In the genomic region with DNA sequence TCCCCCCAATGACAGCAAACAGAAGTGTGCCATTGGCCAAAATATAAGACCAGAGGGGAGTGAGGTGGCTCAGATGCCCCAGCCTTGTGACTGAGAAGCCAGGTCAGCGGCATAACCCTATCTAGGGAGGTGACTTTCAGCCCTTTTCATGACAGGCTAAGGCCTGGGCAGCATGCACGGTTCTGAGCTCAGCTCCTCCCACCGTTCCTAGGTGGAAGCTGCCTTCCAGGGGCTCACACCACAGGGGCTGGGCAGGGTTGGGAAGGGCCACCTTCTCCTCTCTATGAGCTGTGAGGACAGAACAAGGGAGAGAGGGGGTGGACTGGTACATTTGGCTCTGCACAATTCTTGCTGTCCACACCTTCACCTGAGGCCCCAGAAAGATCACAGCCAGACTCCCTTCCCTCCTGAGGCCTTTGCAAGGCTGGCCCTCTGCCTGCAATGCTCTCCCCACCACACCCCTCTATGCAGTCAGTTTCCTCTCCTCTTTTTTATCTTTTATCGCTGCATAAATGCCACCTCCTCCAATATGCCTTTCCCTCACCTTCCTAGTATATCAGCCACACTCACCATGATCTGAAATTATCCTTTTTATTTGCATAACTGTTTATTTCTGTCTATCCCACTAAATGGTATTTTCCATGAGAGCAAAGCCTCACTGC, we compare ENCODE assay signal across 14 cellular contexts. TPM values are rescaled to one million over a fixed set of nuclear protein-coding genes. Genes with fewer than 3 reads are reported as not detected.
A peak's percentile ranks its signal among the peaks of the same experiment; 100 is the strongest.
DNase-seq lines count a peak whose midpoint lies in the region; ATAC-seq and TF ChIP-seq lines count a peak whose summit lies in the region.
"Had no signal": no experiment of that assay in that cellular context is flagged by ENCODE, and none has a peak within 500 bp of the region (broad histone marks: within the 10 kb centered on the region; RNA-seq: fewer than 3 reads in every experiment).

No MANE protein-coding gene starts in this region.

- H3K9me3 Mint-ChIP-seq in activated T-cell treated with anti-CD3 and anti-CD28 coated beads, Interleukin-2, amount 50 U/mL, for 24 hours = no peaks in the 10 kb centered on the region
- no peaks in the 10 kb centered on the region for H3K9me3 Mint-ChIP-seq in activated T-cell treated with anti-CD3 and anti-CD28 coated beads, Interleukin-2, amount 50 U/mL, for 4 hours
- H3K9me3 Mint-ChIP-seq in central memory CD8-positive, alpha-beta T cell = no peaks in the 10 kb centered on the region
- no peaks in the 10 kb centered on the region for H3K9me3 Mint-ChIP-seq in stimulated activated effector memory CD8-positive, alpha-beta T cell treated with anti-CD3 and anti-CD28 coated beads, Interleukin-12 subunit alpha, Interleukin-12 subunit beta, amount 100 ng/mL, for 72 hours
- H3K9me3 Mint-ChIP-seq: endodermal cell had no signal

- TF ChIP-seq CTCF in MM.1S (IDR thresholded peaks at IDR 0.05; ENCODE audit: low read length) = no peak

- H3K4me1 Mint-ChIP-seq in activated T-cell treated with anti-CD3 and anti-CD28 coated beads, Interleukin-2, amount 50 U/mL, for 24 hours (ENCODE audit: low read depth) = peaks cover 51% of the 10 kb centered on the region
- peaks cover 39% of the 10 kb centered on the region for H3K4me1 Mint-ChIP-seq in activated T-cell treated with anti-CD3 and anti-CD28 coated beads, Interleukin-2, amount 50 U/mL, for 4 hours (ENCODE audit: low read depth)
- H3K4me1 Mint-ChIP-seq in central memory CD8-positive, alpha-beta T cell = peaks cover 29% of the 10 kb centered on the region
- peaks cover 47% of the 10 kb centered on the region for H3K4me1 Mint-ChIP-seq in stimulated activated effector memory CD8-positive, alpha-beta T cell treated with anti-CD3 and anti-CD28 coated beads, Interleukin-12 subunit alpha, Interleukin-12 subunit beta, amount 100 ng/mL, for 72 hours

- no peaks in the 10 kb centered on the region for H3K36me3 ChIP-seq in MM.1S (replicated peaks; ENCODE audit: insufficient read depth, low read length)
- H3K36me3 ChIP-seq: neutrophil had no signal

- H3K4me3 Mint-ChIP-seq in activated T-cell treated with anti-CD3 and anti-CD28 coated beads, Interleukin-2, amount 50 U/mL, for 24 hours = no peak overlapping the region
- H3K4me3 Mint-ChIP-seq in activated T-cell treated with anti-CD3 and anti-CD28 coated beads, Interleukin-2, amount 50 U/mL, for 4 hours = no peak overlapping the region
- H3K4me3 Mint-ChIP-seq in central memory CD8-positive, alpha-beta T cell = no peak overlapping the region
- peak overlapping the region; percentile 83 for H3K4me3 Mint-ChIP-seq in stimulated activated effector memory CD8-positive, alpha-beta T cell treated with anti-CD3 and anti-CD28 coated beads, Interleukin-12 subunit alpha, Interleukin-12 subunit beta, amount 100 ng/mL, for 72 hours
- H3K4me3 Mint-ChIP-seq: endodermal cell had no signal

- no peaks in the 10 kb centered on the region for H3K27me3 Mint-ChIP-seq in activated T-cell treated with anti-CD3 and anti-CD28 coated beads, Interleukin-2, amount 50 U/mL, for 24 hours
- no peaks in the 10 kb centered on the region for H3K27me3 Mint-ChIP-seq in activated T-cell treated with anti-CD3 and anti-CD28 coated beads, Interleukin-2, amount 50 U/mL, for 4 hours (ENCODE audit: low read depth)
- no peaks in the 10 kb centered on the region for H3K27me3 Mint-ChIP-seq in central memory CD8-positive, alpha-beta T cell

- H4K20me1 ChIP-seq in MM.1S (ENCODE audit: insufficient read depth, low read length) = no peaks in the 10 kb centered on the region

- no peak overlapping the region for H3K4me3 ChIP-seq in MM.1S (ENCODE audit: low read length)
- H3K4me3 ChIP-seq: lung had no signal

- H2AFZ ChIP-seq in MM.1S (ENCODE audit: low read length) = peak overlapping the region; percentile 68; the same call in 1 of the 2 replicates

- no peaks in the 10 kb centered on the region for H3K9me3 ChIP-seq in MM.1S (replicated peaks; ENCODE audit: insufficient read depth, low read length)
- H3K9me3 ChIP-seq: neutrophil had no signal

- H3K36me3 Mint-ChIP-seq in activated T-cell treated with anti-CD3 and anti-CD28 coated beads, Interleukin-2, amount 50 U/mL, for 24 hours (ENCODE audit: low read depth) = no peaks in the 10 kb centered on the region
- H3K36me3 Mint-ChIP-seq in activated T-cell treated with anti-CD3 and anti-CD28 coated beads, Interleukin-2, amount 50 U/mL, for 4 hours (ENCODE audit: insufficient read depth) = no peaks in the 10 kb centered on the region
- peaks cover 17% of the 10 kb centered on the region for H3K36me3 Mint-ChIP-seq in central memory CD8-positive, alpha-beta T cell (ENCODE audit: insufficient read depth)
- H3K36me3 Mint-ChIP-seq in stimulated activated effector memory CD8-positive, alpha-beta T cell treated with anti-CD3 and anti-CD28 coated beads, Interleukin-12 subunit alpha, Interleukin-12 subunit beta, amount 100 ng/mL, for 72 hours = peaks cover 23% of the 10 kb centered on the region

- ATAC-seq in activated T-cell treated with anti-CD3 and anti-CD28 coated beads, Interleukin-2, amount 50 U/mL, for 4 hours = no peak
- ATAC-seq in central memory CD8-positive, alpha-beta T cell (replicated peaks; ENCODE audit: extremely low read depth, poor library complexity, severe bottlenecking) = no peak
- no peak for ATAC-seq in stimulated activated effector memory CD8-positive, alpha-beta T cell treated with anti-CD3 and anti-CD28 coated beads, Interleukin-12 subunit alpha, Interleukin-12 subunit beta, amount 100 ng/mL, for 72 hours

- H3K27ac Mint-ChIP-seq in activated T-cell treated with anti-CD3 and anti-CD28 coated beads, Interleukin-2, amount 50 U/mL, for 24 hours = peak overlapping the region; percentile 100
- peak overlapping the region; percentile 91 for H3K27ac Mint-ChIP-seq in central memory CD8-positive, alpha-beta T cell (ENCODE audit: low read depth)
- peak overlapping the region; percentile 100 for H3K27ac Mint-ChIP-seq in stimulated activated effector memory CD8-positive, alpha-beta T cell treated with anti-CD3 and anti-CD28 coated beads, Interleukin-12 subunit alpha, Interleukin-12 subunit beta, amount 100 ng/mL, for 72 hours
- H3K27ac Mint-ChIP-seq: endodermal cell had no signal

- H3K4me1 ChIP-seq in MM.1S (ENCODE audit: low read length) = peaks cover 8% of the 10 kb centered on the region

- DNase-seq in activated T-cell treated with anti-CD3 and anti-CD28 coated beads, Interleukin-2, amount 50 U/mL, for 24 hours = no peak
- DNase-seq in activated T-cell treated with anti-CD3 and anti-CD28 coated beads, Interleukin-2, amount 50 U/mL, for 4 hours = no peak
- DNase-seq in MM.1S (no peak), G401 (ENCODE audit: low spot score) (no peak), DMS153 treated with DMSO at 0.1 percent for 48 hours (lab: John Stamatoyannopoulos, UW; ENCODE audit: unreplicated experiment) (no peak), hypothalamus (lab: John Stamatoyannopoulos, UW) (no peak)
- no peak for DNase-seq in central memory CD8-positive, alpha-beta T cell (ENCODE audit: low spot score in 2 of 2)
- no peak for DNase-seq in stimulated activated effector memory CD8-positive, alpha-beta T cell treated with anti-CD3 and anti-CD28 coated beads, Interleukin-12 subunit alpha, Interleukin-12 subunit beta, amount 100 ng/mL, for 72 hours (ENCODE audit: low spot score in 2 of 2)
- DNase-seq: endodermal cell, KG1, NCI-H1417 treated with DMSO at 0.1 percent for 48 hours, NCI-H345 had no signal

- H3K4me2 ChIP-seq in MM.1S (ENCODE audit: low read depth, low read length) = no peak overlapping the region

- no peak overlapping the region for H3K9ac ChIP-seq in MM.1S (ENCODE audit: low read length)

- no peaks in the 10 kb centered on the region; the same call in 1 of the 2 replicates for H3K27me3 ChIP-seq in MM.1S (replicated peaks; ENCODE audit: insufficient read depth, low read length)
- H3K27me3 ChIP-seq: neutrophil had no signal

- H3K27ac ChIP-seq in MM.1S (ENCODE audit: low read length) = no peak overlapping the region
- H3K27ac ChIP-seq: neutrophil had no signal

- no peaks in the 10 kb centered on the region for H3K9me2 ChIP-seq in MM.1S (replicated peaks; ENCODE audit: insufficient read depth, low read length)

- in situ Hi-C loops in G401 (cut with HindIII; ENCODE audit: low sequenced_read_pairs) = no loop called here

- H3F3A ChIP-seq in MM.1S (ENCODE audit: insufficient read depth, low read length) = peaks cover 6% of the 10 kb centered on the region; the same call in 1 of the 2 replicates

- no peaks in the 10 kb centered on the region for H3K79me2 ChIP-seq in MM.1S (ENCODE audit: low read length)

RNA-seq across cellular contexts. Expression of a gene that starts 5.1 kb away (rescaled TPM):
- 10 to 100 TPM; 18.9 to 26.4 (median 20.0) TPM for total RNA-seq in activated T-cell treated with anti-CD3 and anti-CD28 coated beads, Interleukin-2, amount 50 U/mL, for 4 hours
- total RNA-seq in G401 (2014; rRNA removed; shearing (Covaris generic)) = 0.62 and 4.0 TPM in 2 replicates

RNA-seq across cellular contexts. Expression of a gene that starts 21.3 kb away (rescaled TPM):
- total RNA-seq in activated T-cell treated with anti-CD3 and anti-CD28 coated beads, Interleukin-2, amount 50 U/mL, for 4 hours = 1 to 10 TPM; 1.3 to 1.8 (median 1.7) TPM
- 23.9 and 35.9 TPM in 2 replicates for total RNA-seq in G401 (2014; rRNA removed; shearing (Covaris generic))
